Comparison of ENCODE assay signal across 8 cellular contexts in the genomic region with DNA sequence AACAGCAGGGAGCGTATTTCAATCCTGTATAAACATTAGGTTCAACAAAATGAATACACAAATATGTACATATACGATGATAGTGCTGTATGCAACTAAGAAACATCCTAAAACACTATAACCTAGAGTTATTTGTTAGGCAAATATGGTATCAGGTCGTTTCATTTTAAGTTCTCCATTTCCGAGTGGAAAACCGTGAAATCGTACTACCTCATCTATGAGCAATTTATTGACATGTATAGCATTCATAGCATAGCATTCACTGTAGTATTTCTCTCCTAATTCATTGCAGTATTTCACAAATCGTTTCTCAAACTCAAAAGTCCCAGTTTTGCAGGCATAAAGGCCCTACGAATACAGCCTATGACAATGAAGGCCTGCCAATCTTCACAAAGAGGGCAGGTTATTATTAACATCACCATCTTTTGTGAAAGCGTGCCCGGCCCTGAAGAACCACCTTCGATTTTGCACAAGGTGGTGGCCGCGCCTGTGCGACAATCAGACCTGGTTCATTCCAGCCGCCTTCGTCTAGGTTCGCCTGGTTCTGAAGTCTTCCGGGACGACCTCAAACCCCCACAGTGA. TPM values are rescaled to one million over a fixed set of nuclear protein-coding genes. Genes with fewer than 3 reads are reported as not detected.
A peak's percentile ranks its signal among the peaks of the same experiment; 100 is the strongest.
DNase-seq lines count a peak whose midpoint lies in the region; ATAC-seq, FAIRE-seq and TF ChIP-seq lines count a peak whose summit lies in the region.

No MANE protein-coding gene starts in this region.

- H3K9me3 ChIP-seq in keratinocyte (ENCODE audit: control insufficient read depth, low read depth, low read length) (no peaks in the 10 kb centered on the region), suprapubic skin (no peaks in the 10 kb centered on the region)

- no peaks in the 10 kb centered on the region for H4K20me1 ChIP-seq in keratinocyte (ENCODE audit: control insufficient read depth, extremely low read depth, insufficient read depth, low read length)

- H2AFZ ChIP-seq in keratinocyte (ENCODE audit: control insufficient read depth, low read length) = peak overlapping the region; percentile 99

- peak overlapping the region; percentile 98 for H3K9ac ChIP-seq in keratinocyte (ENCODE audit: control insufficient read depth, extremely low read depth, insufficient read depth, low read length)

- in situ Hi-C loops in GM13976 (cut with MboI; ENCODE audit: low sequenced_read_pairs, unreplicated experiment) = no loop called here

- peak overlapping the region; percentile 95 to 99 (median 97) for H3K4me3 Mint-ChIP-seq in IgD-negative memory B cell

- no peaks in the 10 kb centered on the region for H3K9me3 Mint-ChIP-seq in IgD-negative memory B cell

- H3K36me3 Mint-ChIP-seq in IgD-negative memory B cell = peaks cover 9% of the 10 kb centered on the region

- H3K9me1 ChIP-seq in keratinocyte (ENCODE audit: control insufficient read depth, extremely low read depth, insufficient read depth, low read length) = peaks cover 3% of the 10 kb centered on the region

- peaks cover 55% of the 10 kb centered on the region for H3K79me2 ChIP-seq in keratinocyte (ENCODE audit: control insufficient read depth, insufficient read depth, low read length)

- WGBS in suprapubic skin = 11% methylated on average over 11 of the region's 19 CpGs

- peak overlapping the region; percentile 97 to 100 (median 98) for H3K27ac Mint-ChIP-seq in IgD-negative memory B cell

- H3K4me1 ChIP-seq in keratinocyte (ENCODE audit: control insufficient read depth, extremely low read depth, insufficient read depth, low read length) = peaks cover 23% of the 10 kb centered on the region
- H3K4me1 ChIP-seq in suprapubic skin = peaks cover 24% of the 10 kb centered on the region

- peaks cover 25 to 32% (median 26%) of the 10 kb centered on the region in 3 donors for H3K4me1 Mint-ChIP-seq in IgD-negative memory B cell

- FAIRE-seq in D721Med (lab: Jason Lieb, UNC) = peak; percentile 67
- peak; percentile 52 for FAIRE-seq in keratinocyte (lab: Jason Lieb, UNC)

- no peak for TF ChIP-seq EP300 in suprapubic skin (IDR thresholded peaks at IDR 0.05)

- H3K27ac ChIP-seq in angular gyrus (ENCODE audit: low read depth, low read length) (peak overlapping the region; percentile 54), keratinocyte (ENCODE audit: control insufficient read depth, insufficient read depth, low read length) (peak overlapping the region; percentile 94), suprapubic skin (peak overlapping the region; percentile 87)

- no peak for TF ChIP-seq POLR2A in suprapubic skin (IDR thresholded peaks at IDR 0.05)

- DNase-seq in D721Med (ENCODE audit: insufficient read length, low spot score) (no peak), keratinocyte (ENCODE audit: low read depth, low spot score) (no peak), suprapubic skin (ENCODE audit: low spot score in 2 of 2) (no peak), GM13976 (ENCODE audit: low spot score) (no peak), GM19238 (ENCODE audit: insufficient read length, low spot score) (no peak)

- dilution Hi-C loops in keratinocyte (cut with MboI; ENCODE audit: extremely low pct_ligation_motif_present, low sequenced_read_pairs) = no loop called here

- peak; percentile 5 for ATAC-seq in GM21381 (IDR thresholded peaks at IDR 0.05; ENCODE audit: unreplicated experiment)

- H3K27me3 ChIP-seq in keratinocyte (ENCODE audit: control insufficient read depth, extremely low read depth, insufficient read depth, low read length) (no peaks in the 10 kb centered on the region), suprapubic skin (no peaks in the 10 kb centered on the region)

- H3K4me3 ChIP-seq in keratinocyte (ENCODE audit: control insufficient read depth in 2 of 3, extremely low read depth in 1 of 3, insufficient read depth in 2 of 3, low read depth in 1 of 3, low read length in 3 of 3) (peak overlapping the region; percentile 75 to 98 (median 98)), suprapubic skin (peak overlapping the region; percentile 89)

- H3K27me3 Mint-ChIP-seq in IgD-negative memory B cell = no peaks in the 10 kb centered on the region

- H3K36me3 ChIP-seq in keratinocyte (ENCODE audit: control insufficient read depth in 2 of 2, extremely low read depth in 1 of 2, insufficient read depth in 2 of 2, low read length in 2 of 2) (peaks cover 0 to 1% of the 10 kb centered on the region in 2 experiments), suprapubic skin (peaks cover 3% of the 10 kb centered on the region)

- peak overlapping the region; percentile 99 for H3K4me2 ChIP-seq in keratinocyte (ENCODE audit: control insufficient read depth, extremely low read depth, insufficient read depth, low read depth, low read length)

- TF ChIP-seq CTCF in D721Med (IDR thresholded peaks at IDR 0.05; ENCODE audit: insufficient read depth, missing control alignments) (no peak), keratinocyte (optimal IDR thresholded peaks at IDR 0.05 in 1 of 3, IDR thresholded peaks at IDR 0.05 in 1 of 3, conservative IDR thresholded peaks at IDR 0.05 in 1 of 3; ENCODE audit: extremely low read depth in 1 of 3, insufficient read depth in 2 of 3, low read length in 3 of 3) (no peak), suprapubic skin (IDR thresholded peaks at IDR 0.05) (no peak), GM13976 (IDR thresholded peaks at IDR 0.05; ENCODE audit: borderline replicate concordance, control extremely low read depth, extremely low read depth, insufficient read depth, missing control alignments) (no peak)

RNA-seq across cellular contexts. Expression of a gene that starts 0.6 kb away (rescaled TPM):
- polyA plus RNA-seq in IgD-negative memory B cell = 31.9 TPM
- 26.2 to 51.0 TPM (median 29.1 TPM) in 3 replicates for polyA plus RNA-seq in keratinocyte
- polyA plus RNA-seq in keratinocyte (2011; ENCODE audit: low read depth) = 206 TPM
- 16.1 and 34.4 TPM in 2 replicates for polyA plus RNA-seq in keratinocyte (2011; cell fraction: cytosol; rRNA removed)
- polyA plus RNA-seq in keratinocyte (2011; cell fraction: nucleus; rRNA removed) = 48.3 and 79.4 TPM in 2 replicates
- polyA plus RNA-seq in keratinocyte (2012; ENCODE audit: low replicate concordance) = 26.1 and 43.0 TPM in 2 replicates
- 4.9 to 45.8 TPM (median 18.1 TPM) in 3 replicates for polyA minus RNA-seq in keratinocyte
- polyA minus RNA-seq in keratinocyte (2011; cell fraction: cytosol; rRNA and poly(A)+ RNA removed) = 14.0 TPM
- 29.6 and 65.8 TPM in 2 replicates for polyA minus RNA-seq in keratinocyte (2011; cell fraction: nucleus; rRNA and poly(A)+ RNA removed)
- total RNA-seq in suprapubic skin = 10 to 100 TPM; 29.9 to 40.6 (median 31.5) TPM

RNA-seq across cellular contexts. Expression of a gene that starts 46.0 kb away (rescaled TPM):
- polyA plus RNA-seq in IgD-negative memory B cell (0.25 TPM), keratinocyte (0.10 to 0.31 TPM (median 0.16 TPM) in 3 replicates)
- 0.12 TPM for polyA plus RNA-seq in keratinocyte (2011; ENCODE audit: low read depth)
- polyA plus RNA-seq in keratinocyte (2011; cell fraction: cytosol; rRNA removed) = 0.17 and 0.22 TPM in 2 replicates
- polyA plus RNA-seq in keratinocyte (2011; cell fraction: nucleus; rRNA removed) = 0.16 and 0.17 TPM in 2 replicates
- polyA plus RNA-seq in keratinocyte (2012; ENCODE audit: low replicate concordance) = 0.13 and 0.25 TPM in 2 replicates
- polyA minus RNA-seq in keratinocyte = 0.10 to 0.35 TPM (median 0.26 TPM) in 3 replicates
- 0.58 TPM for polyA minus RNA-seq in keratinocyte (2011; cell fraction: cytosol; rRNA and poly(A)+ RNA removed)
- polyA minus RNA-seq in keratinocyte (2011; cell fraction: nucleus; rRNA and poly(A)+ RNA removed) = 0.16 and 0.32 TPM in 2 replicates
- total RNA-seq in suprapubic skin = under 1 TPM in 3 of 4 donors, not detected in 1; 0.24 to 0.85 (median 0.34) TPM

RNA-seq across cellular contexts. Expression of a gene that starts 46.0 kb away (rescaled TPM):
- 40.4 TPM for polyA plus RNA-seq in IgD-negative memory B cell
- 11.7 to 39.4 TPM (median 23.8 TPM) in 3 replicates for polyA plus RNA-seq in keratinocyte
- 134 TPM for polyA plus RNA-seq in keratinocyte (2011; ENCODE audit: low read depth)
- 14.0 and 23.4 TPM in 2 replicates for polyA plus RNA-seq in keratinocyte (2011; cell fraction: cytosol; rRNA removed)
- polyA plus RNA-seq in keratinocyte (2011; cell fraction: nucleus; rRNA removed) = 11.7 and 16.1 TPM in 2 replicates
- 26.8 and 38.1 TPM in 2 replicates for polyA plus RNA-seq in keratinocyte (2012; ENCODE audit: low replicate concordance)
- 11.7 to 85.4 TPM (median 37.7 TPM) in 3 replicates for polyA minus RNA-seq in keratinocyte
- polyA minus RNA-seq in keratinocyte (2011; cell fraction: cytosol; rRNA and poly(A)+ RNA removed) = 33.4 TPM
- 40.6 and 51.3 TPM in 2 replicates for polyA minus RNA-seq in keratinocyte (2011; cell fraction: nucleus; rRNA and poly(A)+ RNA removed)
- total RNA-seq in suprapubic skin = 100 to 1,000 TPM in 2 of 4 donors, 10 to 100 TPM in 2; 69.1 to 141 (median 91.8) TPM
